Comparison of ENCODE assay signal across 8 cellular contexts in the genomic region with DNA sequence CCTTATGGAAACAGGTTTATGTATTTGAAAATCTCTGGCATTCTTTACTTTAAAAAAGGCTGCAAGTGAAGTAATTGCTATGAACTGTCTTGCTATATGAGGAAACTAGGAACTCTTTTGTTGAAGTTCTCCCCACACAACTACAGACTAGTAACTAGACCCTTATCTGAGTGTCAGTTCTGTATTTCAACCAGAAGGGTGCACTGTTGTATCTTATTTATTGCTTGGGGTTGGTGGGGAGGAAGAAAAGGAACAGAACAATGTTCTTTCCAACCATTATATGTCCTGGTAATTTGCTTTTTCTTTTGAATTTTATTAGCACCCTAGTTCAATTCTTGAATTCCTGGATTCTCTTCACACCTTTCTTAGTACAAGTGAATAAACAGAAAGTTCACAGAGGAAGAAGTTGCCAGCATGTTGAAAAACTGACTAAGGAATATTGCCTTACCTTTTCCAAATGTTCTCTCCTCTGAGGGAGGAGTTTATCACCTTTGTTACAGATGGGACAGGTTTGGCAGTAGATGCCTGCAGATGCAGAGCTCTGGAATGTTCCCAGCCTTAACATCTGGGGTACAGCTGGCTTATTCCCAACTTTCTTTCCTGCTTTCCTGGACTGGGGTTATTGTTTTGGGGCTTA.
A peak's percentile ranks its signal among the peaks of the same experiment; 100 is the strongest.
DNase-seq lines count a peak whose midpoint lies in the region; ATAC-seq, FAIRE-seq and TF ChIP-seq lines count a peak whose summit lies in the region.

No MANE protein-coding gene starts in this region.

- no peak overlapping the region for H3K4me3 ChIP-seq in left ventricle myocardium inferior

- peaks cover 2% of the 10 kb centered on the region for H3K4me1 Mint-ChIP-seq in activated CD8-positive, alpha-beta T cell treated with anti-CD3 and anti-CD28 coated beads for 36 hours (ENCODE audit: low read depth)

- no peaks in the 10 kb centered on the region for H3K36me3 Mint-ChIP-seq in activated CD8-positive, alpha-beta T cell treated with anti-CD3 and anti-CD28 coated beads for 36 hours (ENCODE audit: low read depth)

- DNase-seq in GM04503 (ENCODE audit: low read depth) (peak; percentile 14), NCI-H1694 treated with DMSO at 0.1 percent for 48 hours (lab: John Stamatoyannopoulos, UW) (peak; percentile 33), left ventricle myocardium inferior (no peak), sciatic nerve (ENCODE audit: low spot score) (no peak), KG1 (lab: John Stamatoyannopoulos, UW) (no peak)
- DNase-seq in activated CD8-positive, alpha-beta T cell treated with anti-CD3 and anti-CD28 coated beads for 36 hours = no peak

- peaks cover 15% of the 10 kb centered on the region for H3K27me3 ChIP-seq in left ventricle myocardium inferior (ENCODE audit: low read depth)

- H3K27ac Mint-ChIP-seq in activated CD8-positive, alpha-beta T cell treated with anti-CD3 and anti-CD28 coated beads for 36 hours = no peak overlapping the region

- H3K36me3 ChIP-seq in left ventricle myocardium inferior = no peaks in the 10 kb centered on the region

- intact Hi-C loops in activated CD8-positive, alpha-beta T cell treated with anti-CD3 and anti-CD28 coated beads for 36 hours (cut with micrococcal nuclease) = loop anchor here (2.0 kb wide), 1 partner anchor 645 kb away; no protein-coding TSS in a partner anchor
- intact Hi-C loops in left ventricle myocardium inferior (cut with micrococcal nuclease) (loop anchor here (10.0 kb wide), 1 partner anchor 653 kb away; no protein-coding TSS in a partner anchor), sciatic nerve (cut with DNase I) (no loop called here)

- H3K4me1 ChIP-seq in left ventricle myocardium inferior = no peaks in the 10 kb centered on the region

- ATAC-seq in HG02623 (IDR thresholded peaks at IDR 0.05; ENCODE audit: unreplicated experiment) (peak; percentile 81), sciatic nerve (peak; percentile 63)
- ATAC-seq in activated CD8-positive, alpha-beta T cell treated with anti-CD3 and anti-CD28 coated beads for 36 hours = no peak

- POLR2A ChIA-PET in activated CD8-positive, alpha-beta T cell treated with anti-CD3 and anti-CD28 coated beads for 36 hours (lab: Charles Lee) = interaction anchor here (0.6 kb wide), 1 partner anchor 29 kb away, joined by 4 read pairs; no protein-coding TSS in a partner anchor

- peak; percentile 83 for FAIRE-seq in A204.1 (lab: Jason Lieb, UNC)

- H3K27me3 Mint-ChIP-seq in activated CD8-positive, alpha-beta T cell treated with anti-CD3 and anti-CD28 coated beads for 36 hours = peaks cover 5% of the 10 kb centered on the region

- CTCF ChIA-PET in activated CD8-positive, alpha-beta T cell treated with anti-CD3 and anti-CD28 coated beads for 36 hours (lab: Charles Lee) = interaction anchor here (0.6 to 2.5 kb wide), 13 partner anchors 14 to 649 kb away, joined by 3 to 7 read pairs (median 3); no protein-coding TSS in a partner anchor

- H3K9me3 ChIP-seq in left ventricle myocardium inferior (replicated peaks) = no peaks in the 10 kb centered on the region

- no peak overlapping the region for H3K4me3 Mint-ChIP-seq in activated CD8-positive, alpha-beta T cell treated with anti-CD3 and anti-CD28 coated beads for 36 hours

- peak; percentile 72 for TF ChIP-seq CTCF in activated CD8-positive, alpha-beta T cell treated with anti-CD3 and anti-CD28 coated beads for 36 hours (IDR thresholded peaks at IDR 0.05)
- TF ChIP-seq CTCF in left ventricle myocardium inferior (IDR thresholded peaks at IDR 0.05; ENCODE audit: borderline replicate concordance) = peak; percentile 78

- no peak overlapping the region for H3K27ac ChIP-seq in left ventricle myocardium inferior (replicated peaks)

- H3K9me3 Mint-ChIP-seq in activated CD8-positive, alpha-beta T cell treated with anti-CD3 and anti-CD28 coated beads for 36 hours = no peaks in the 10 kb centered on the region

Comparison
In these comparisons a context has a peak if more than half of its experiments do, and no peak if none do; other contexts are left out.
1. DNase-seq: peak in GM04503 (single experiment) and NCI-H1694 treated with DMSO at 0.1 percent for 48 hours (single experiment); none in activated CD8-positive, alpha-beta T cell treated with anti-CD3 and anti-CD28 coated beads for 36 hours (single experiment), left ventricle myocardium inferior (single experiment), sciatic nerve (single experiment) and KG1 (single experiment).